ENCODE assay signal across 8 cellular contexts in genomic region chr1:1371741-1372711, GRCh38. TPM values are rescaled to one million over a fixed set of nuclear protein-coding genes. Genes with fewer than 3 reads are reported as not detected.
DNase-seq lines count a peak whose midpoint lies in the region; ATAC-seq, FAIRE-seq and TF ChIP-seq lines count a peak whose summit lies in the region.

No MANE protein-coding gene starts in this region.

- TF ChIP-seq POLR2A in endothelial cell of umbilical vein (IDR thresholded peaks at IDR 0.05; ENCODE audit: low read depth, low read length) (peak; percentile 43), testis (IDR thresholded peaks at IDR 0.05) (no peak)

- H4K8ac ChIP-seq in neuronal stem cell (ENCODE audit: low read depth, low read length): no peak overlapping the region

- H3K79me1 ChIP-seq in neuronal stem cell (ENCODE audit: low read depth, low read length): peaks cover 26% of the 10 kb centered on the region

- dilution Hi-C loops in endothelial cell of umbilical vein (cut with MboI; ENCODE audit: extremely low pct_ligation_motif_present, low sequenced_read_pairs): no loop called here

- peak overlapping the region; percentile 90 for H2BK12ac ChIP-seq in neuronal stem cell (ENCODE audit: low read length)

- peak overlapping the region; percentile 89 for H3K4ac ChIP-seq in neuronal stem cell (ENCODE audit: low read length)

- no peak overlapping the region for H3K9ac ChIP-seq in endothelial cell of umbilical vein (replicated peaks; ENCODE audit: extremely low read depth, insufficient read depth, low read length)
- H3K9ac ChIP-seq in neuronal stem cell (ENCODE audit: low read depth, low read length, poor library complexity): no peak overlapping the region

- H3K4me3 ChIP-seq in AG04449 (ENCODE audit: low read depth, low read length) (peak overlapping the region; percentile 12; the same call in 1 of the 2 replicates), endothelial cell of umbilical vein (replicated peaks in 1 of 3; ENCODE audit: insufficient read depth in 1 of 3, low read depth in 1 of 3, low read length in 3 of 3) (no peak overlapping the region), neuronal stem cell (ENCODE audit: low read length in 2 of 2) (no peak overlapping the region), testis (no peak overlapping the region)

- WGBS in neuronal stem cell (ENCODE audit: extremely low coverage in 2 of 2, insufficient read length in 2 of 2, insufficient replicate concordance in 1 of 2), 2 donors: no CpG with 5 or more reads among the region's 26 CpGs
- 45 to 51% methylated on average over 11 to 26 of the region's 26 CpGs for WGBS in testis, 2 donors

- peak overlapping the region; percentile 64 for H3K18ac ChIP-seq in neuronal stem cell (ENCODE audit: low read length)

- H3K27ac ChIP-seq in endothelial cell of umbilical vein (ENCODE audit: insufficient read depth, low read depth, low read length) (no peak overlapping the region), neuronal stem cell (replicated peaks; ENCODE audit: low read length) (no peak overlapping the region), testis (no peak overlapping the region)

- intact Hi-C loops in endothelial cell of umbilical vein (cut with micrococcal nuclease) (no loop called here), testis (cut with DNase I; ENCODE audit: low total_unique reads) (no loop called here)

- H3K4me1 ChIP-seq in endothelial cell of umbilical vein (ENCODE audit: control insufficient read depth, extremely low read depth, insufficient read depth, low read length) (peaks cover 13% of the 10 kb centered on the region), neuronal stem cell (ENCODE audit: control insufficient read depth in 2 of 2, insufficient read depth in 1 of 2, low read depth in 1 of 2, low read length in 2 of 2) (peaks cover 13 to 17% of the 10 kb centered on the region in 2 donors), testis (peaks cover 28% of the 10 kb centered on the region)

- H3K36me3 ChIP-seq in endothelial cell of umbilical vein (ENCODE audit: control insufficient read depth in 2 of 2, extremely low read depth in 1 of 2, insufficient read depth in 2 of 2, low read length in 2 of 2) (peaks cover 0 to 3% of the 10 kb centered on the region in 2 experiments), neuronal stem cell (replicated peaks in 1 of 2; ENCODE audit: control insufficient read depth in 2 of 2, insufficient read depth in 2 of 2, low read length in 2 of 2) (peaks cover 14 to 15% of the 10 kb centered on the region in 2 donors), testis (ENCODE audit: low read depth, missing control alignments) (no peaks in the 10 kb centered on the region)

- DNase-seq in AG04449 (ENCODE audit: low read depth, low spot score) (no peak), GM19239 (ENCODE audit: insufficient read length, low spot score) (peak; percentile 84), NCI-H510A treated with DMSO at 0.1 percent for 48 hours (lab: John Stamatoyannopoulos, UW) (peak; percentile 79), endothelial cell of umbilical vein (ENCODE audit: low read depth, low spot score) (peak; percentile 52), neuronal stem cell (ENCODE audit: low spot score) (no peak), testis (peak; percentile 72)
- DNase-seq in activated CD8-positive, alpha-beta memory T cell treated with anti-CD3 and anti-CD28 coated beads for 48 hours (ENCODE audit: low read depth in 2 of 3, low spot score in 2 of 3): peak; percentile 54 to 84 (median 81)

- no peaks in the 10 kb centered on the region for H3K27me3 ChIP-seq in endothelial cell of umbilical vein (ENCODE audit: control insufficient read depth in 2 of 2, insufficient read depth in 2 of 2, low read length in 2 of 2)
- peaks cover 0 to 2% (median 0%) of the 10 kb centered on the region in 3 experiments for H3K27me3 ChIP-seq in neuronal stem cell (ENCODE audit: control insufficient read depth in 3 of 3, insufficient read depth in 3 of 3, low read depth in 1 of 3, low read length in 3 of 3)
- H3K27me3 ChIP-seq in testis: no peaks in the 10 kb centered on the region

- H2BK120ac ChIP-seq in neuronal stem cell (ENCODE audit: low read depth, low read length): no peak overlapping the region

- no peak overlapping the region for H4K91ac ChIP-seq in neuronal stem cell (ENCODE audit: low read depth, low read length, poor library complexity)

- BruUV-seq in endothelial cell of umbilical vein (replicated peaks; lab: Mats Ljungman, UMichigan): no TSS peak

- TF ChIP-seq CTCF in AG04449 (IDR thresholded peaks at IDR 0.05; ENCODE audit: insufficient read depth, low read length, missing control alignments): peak; percentile 93
- TF ChIP-seq CTCF in endothelial cell of umbilical vein (IDR thresholded peaks at IDR 0.05; ENCODE audit: extremely low read depth in 1 of 2, insufficient read depth in 1 of 2, low read depth in 1 of 2, low read length in 2 of 2): peak; percentile 91 to 98
- peak; percentile 76 to 98 (median 83) for TF ChIP-seq CTCF in testis (IDR thresholded peaks at IDR 0.05)

- peak overlapping the region; percentile 89 for H3K23ac ChIP-seq in neuronal stem cell (ENCODE audit: low read depth, low read length, poor library complexity)

- no peak overlapping the region for H2BK15ac ChIP-seq in neuronal stem cell (ENCODE audit: low read length)

- POLR2A ChIA-PET in AG04449 (lab: Yijun Ruan, JAX) (interaction anchor here (0.7 to 2.3 kb wide), 4 partner anchors 13 to 29 kb away, joined by 3 to 9 read pairs (median 6); no protein-coding TSS in a partner anchor), endothelial cell of umbilical vein (lab: Charles Lee) (no interaction called here)

- peak; percentile 76 for FAIRE-seq in GM19239 (lab: Jason Lieb, UNC)
- peak; percentile 50 for FAIRE-seq in endothelial cell of umbilical vein (lab: Jason Lieb, UNC)

- H3K9me3 ChIP-seq in endothelial cell of umbilical vein (replicated peaks; ENCODE audit: control insufficient read depth, insufficient read depth, low read length) (no peaks in the 10 kb centered on the region), neuronal stem cell (replicated peaks in 1 of 2; ENCODE audit: control insufficient read depth in 2 of 2, insufficient read depth in 1 of 2, low read depth in 1 of 2, low read length in 2 of 2) (peaks cover 0 to 3% of the 10 kb centered on the region in 2 donors), testis (no peaks in the 10 kb centered on the region)

- H2AFZ ChIP-seq in endothelial cell of umbilical vein (ENCODE audit: low read depth, low read length) (no peak overlapping the region), neuronal stem cell (ENCODE audit: low read length) (no peak overlapping the region)

- no peaks in the 10 kb centered on the region for H3K9me1 ChIP-seq in endothelial cell of umbilical vein (replicated peaks; ENCODE audit: control insufficient read depth, extremely low read depth, insufficient read depth, low read length)

- no peak for ATAC-seq in HG02763 (IDR thresholded peaks at IDR 0.05; ENCODE audit: unreplicated experiment)

- H2AK5ac ChIP-seq in neuronal stem cell (ENCODE audit: low read depth, low read length): peak overlapping the region; percentile 40

- H2BK5ac ChIP-seq in neuronal stem cell (ENCODE audit: low read length): no peak overlapping the region

- H3K4me2 ChIP-seq in endothelial cell of umbilical vein (ENCODE audit: insufficient read depth, low read length): no peak overlapping the region
- no peak overlapping the region for H3K4me2 ChIP-seq in neuronal stem cell (ENCODE audit: insufficient read depth, low read length, poor library complexity, severe bottlenecking)

- H3K79me2 ChIP-seq in endothelial cell of umbilical vein (ENCODE audit: control insufficient read depth, insufficient read depth, low read length): peaks cover 19% of the 10 kb centered on the region

- no peaks in the 10 kb centered on the region for H4K20me1 ChIP-seq in endothelial cell of umbilical vein (replicated peaks; ENCODE audit: control insufficient read depth, extremely low read depth, insufficient read depth, low read length)

- no peak overlapping the region for H3K14ac ChIP-seq in neuronal stem cell (ENCODE audit: low read length)

- CTCF ChIA-PET in AG04449 (lab: Yijun Ruan, JAX) (interaction anchor here (0.6 to 9.3 kb wide), 28 partner anchors 8 to 370 kb away, joined by 3 to 138 read pairs (median 3); partner anchors contain the start of genes CCNL2, DVL1, MXRA8 and TAS1R3), endothelial cell of umbilical vein (lab: Charles Lee) (interaction anchor here (0.7 to 2.4 kb wide), 16 partner anchors 10 to 252 kb away, joined by 3 to 9 read pairs (median 4); partner anchors contain the start of genes CCNL2 and DVL1)

RNA-seq across cellular contexts. Expression of gene AURKAIP1, which starts 3.0 kb away (rescaled TPM):
- total RNA-seq in endothelial cell of umbilical vein (149 and 151 TPM in 2 replicates), testis (100 to 1,000 TPM; 224 to 328 TPM)
- polyA plus RNA-seq in endothelial cell of umbilical vein (73.3 and 96.2 TPM in 2 replicates), testis (ENCODE audit: insufficient read depth, low read depth, low replicate concordance) (313 TPM)
- 66.9 and 116 TPM in 2 replicates for polyA plus RNA-seq in endothelial cell of umbilical vein (2011; cell fraction: cytosol; rRNA removed)
- 57.0 and 59.4 TPM in 2 replicates for polyA plus RNA-seq in endothelial cell of umbilical vein (2011; cell fraction: nucleus; rRNA removed)
- 87.7 and 94.1 TPM in 2 replicates for polyA plus RNA-seq in endothelial cell of umbilical vein (2012)
- polyA minus RNA-seq in endothelial cell of umbilical vein: 14.6 and 17.3 TPM in 2 replicates
- polyA minus RNA-seq in endothelial cell of umbilical vein (2011; cell fraction: cytosol; rRNA and poly(A)+ RNA removed): 59.0 TPM
- polyA minus RNA-seq in endothelial cell of umbilical vein (2011; cell fraction: nucleus; rRNA and poly(A)+ RNA removed): 5.8 and 14.2 TPM in 2 replicates
- 61.8 TPM for polyA plus RNA-seq in neuronal stem cell (2013, experiment 1 of 2)
- 60.5 TPM for polyA plus RNA-seq in neuronal stem cell (2013, experiment 2 of 2)

RNA-seq across cellular contexts. Expression of gene MXRA8, which starts 13.7 kb away (rescaled TPM):
- total RNA-seq in endothelial cell of umbilical vein (0.37 and 0.82 TPM in 2 replicates), testis (100 to 1,000 TPM in 1 of 2 donors, 10 to 100 TPM in 1; 60.2 to 102 TPM)
- polyA plus RNA-seq in endothelial cell of umbilical vein (1.9 and 2.2 TPM in 2 replicates), testis (ENCODE audit: insufficient read depth, low read depth, low replicate concordance) (63.3 TPM)
- 0.74 and 1.1 TPM in 2 replicates for polyA plus RNA-seq in endothelial cell of umbilical vein (2011; cell fraction: cytosol; rRNA removed)
- polyA plus RNA-seq in endothelial cell of umbilical vein (2011; cell fraction: nucleus; rRNA removed): 2.1 and 2.4 TPM in 2 replicates
- polyA plus RNA-seq in endothelial cell of umbilical vein (2012): 0.55 and 0.75 TPM in 2 replicates
- 0.19 and 0.27 TPM in 2 replicates for polyA minus RNA-seq in endothelial cell of umbilical vein
- not detected for polyA minus RNA-seq in endothelial cell of umbilical vein (2011; cell fraction: cytosol; rRNA and poly(A)+ RNA removed)
- polyA minus RNA-seq in endothelial cell of umbilical vein (2011; cell fraction: nucleus; rRNA and poly(A)+ RNA removed): 0.63 TPM in 1 of 2 replicates, not detected in the other
- 14.0 TPM for polyA plus RNA-seq in neuronal stem cell (2013, experiment 1 of 2)
- 13.2 TPM for polyA plus RNA-seq in neuronal stem cell (2013, experiment 2 of 2)

RNA-seq across cellular contexts. Expression of gene DVL1, which starts 22.8 kb away (rescaled TPM):
- total RNA-seq in endothelial cell of umbilical vein (36.5 and 40.7 TPM in 2 replicates), testis (100 to 1,000 TPM; 169 to 183 TPM)
- polyA plus RNA-seq in endothelial cell of umbilical vein (26.8 and 38.2 TPM in 2 replicates), testis (ENCODE audit: insufficient read depth, low read depth, low replicate concordance) (65.8 TPM)
- 9.2 and 15.6 TPM in 2 replicates for polyA plus RNA-seq in endothelial cell of umbilical vein (2011; cell fraction: cytosol; rRNA removed)
- 66.9 and 77.1 TPM in 2 replicates for polyA plus RNA-seq in endothelial cell of umbilical vein (2011; cell fraction: nucleus; rRNA removed)
- polyA plus RNA-seq in endothelial cell of umbilical vein (2012): 15.4 and 28.8 TPM in 2 replicates
- polyA minus RNA-seq in endothelial cell of umbilical vein: 15.2 and 15.5 TPM in 2 replicates
- 54.7 TPM for polyA minus RNA-seq in endothelial cell of umbilical vein (2011; cell fraction: cytosol; rRNA and poly(A)+ RNA removed)
- 10.9 and 23.7 TPM in 2 replicates for polyA minus RNA-seq in endothelial cell of umbilical vein (2011; cell fraction: nucleus; rRNA and poly(A)+ RNA removed)
- 31.8 TPM for polyA plus RNA-seq in neuronal stem cell (2013, experiment 1 of 2)
- polyA plus RNA-seq in neuronal stem cell (2013, experiment 2 of 2): 31.9 TPM

RNA-seq across cellular contexts. Expression of gene CCNL2, which starts 27.1 kb away (rescaled TPM):
- total RNA-seq in endothelial cell of umbilical vein (182 and 188 TPM in 2 replicates), testis (100 to 1,000 TPM; 204 to 209 TPM)
- polyA plus RNA-seq in endothelial cell of umbilical vein (174 and 209 TPM in 2 replicates), testis (ENCODE audit: insufficient read depth, low read depth, low replicate concordance) (90.9 TPM)
- polyA plus RNA-seq in endothelial cell of umbilical vein (2011; cell fraction: cytosol; rRNA removed): 37.8 and 72.0 TPM in 2 replicates
- polyA plus RNA-seq in endothelial cell of umbilical vein (2011; cell fraction: nucleus; rRNA removed): 2,097 and 2,168 TPM in 2 replicates
- polyA plus RNA-seq in endothelial cell of umbilical vein (2012): 115 and 129 TPM in 2 replicates
- polyA minus RNA-seq in endothelial cell of umbilical vein: 138 and 145 TPM in 2 replicates
- polyA minus RNA-seq in endothelial cell of umbilical vein (2011; cell fraction: cytosol; rRNA and poly(A)+ RNA removed): 20.9 TPM
- 264 and 276 TPM in 2 replicates for polyA minus RNA-seq in endothelial cell of umbilical vein (2011; cell fraction: nucleus; rRNA and poly(A)+ RNA removed)
- polyA plus RNA-seq in neuronal stem cell (2013, experiment 1 of 2): 91.8 TPM
- 90.5 TPM for polyA plus RNA-seq in neuronal stem cell (2013, experiment 2 of 2)

RNA-seq across cellular contexts. Expression of gene MRPL20, which starts 35.1 kb away (rescaled TPM):
- total RNA-seq in endothelial cell of umbilical vein (125 and 134 TPM in 2 replicates), testis (100 to 1,000 TPM; 104 to 123 TPM)
- polyA plus RNA-seq in endothelial cell of umbilical vein (118 and 152 TPM in 2 replicates), testis (ENCODE audit: insufficient read depth, low read depth, low replicate concordance) (110 TPM)
- 165 TPM in 2 replicates for polyA plus RNA-seq in endothelial cell of umbilical vein (2011; cell fraction: cytosol; rRNA removed)
- 87.6 and 96.1 TPM in 2 replicates for polyA plus RNA-seq in endothelial cell of umbilical vein (2011; cell fraction: nucleus; rRNA removed)
- 128 and 191 TPM in 2 replicates for polyA plus RNA-seq in endothelial cell of umbilical vein (2012)
- 62.0 and 73.2 TPM in 2 replicates for polyA minus RNA-seq in endothelial cell of umbilical vein
- 103 TPM for polyA minus RNA-seq in endothelial cell of umbilical vein (2011; cell fraction: cytosol; rRNA and poly(A)+ RNA removed)
- polyA minus RNA-seq in endothelial cell of umbilical vein (2011; cell fraction: nucleus; rRNA and poly(A)+ RNA removed): 29.8 and 40.9 TPM in 2 replicates
- 132 TPM for polyA plus RNA-seq in neuronal stem cell (2013, experiment 1 of 2)
- polyA plus RNA-seq in neuronal stem cell (2013, experiment 2 of 2): 135 TPM

Comparison
In these comparisons a context has a peak if more than half of its experiments do, and no peak if none do; other contexts are left out.
1. DNase-seq: peak in GM19239 (single experiment), NCI-H510A treated with DMSO at 0.1 percent for 48 hours (single experiment), activated CD8-positive, alpha-beta memory T cell treated with anti-CD3 and anti-CD28 coated beads for 48 hours (3 of 3), endothelial cell of umbilical vein (single experiment) and testis (single experiment); none in AG04449 (single experiment) and neuronal stem cell (single experiment).
2. RNA of gene MXRA8, which starts 13.7 kb away (total RNA-seq): 60.2 to 102 TPM in testis; 0.37 to 0.82 TPM in endothelial cell of umbilical vein; every median in the first group is over 10 times any median in the second.
3. Peak in every context shown above with its lines, with median percentiles within 50 percentile points of each other: CTCF ChIP-seq.